Comparison of ENCODE assay signal across 12 cellular contexts in genomic region chrX:47958943-47959342, GRCh38. TPM values are rescaled to one million over a fixed set of nuclear protein-coding genes. Genes with fewer than 3 reads are reported as not detected.
DNase-seq lines count a peak whose midpoint lies in the region; ATAC-seq, FAIRE-seq and TF ChIP-seq lines count a peak whose summit lies in the region.
"Had no signal": no experiment of that assay in that cellular context is flagged by ENCODE, and none has a peak within 500 bp of the region (broad histone marks: within the 10 kb centered on the region; RNA-seq: fewer than 3 reads in every experiment).

No MANE protein-coding gene starts in this region.

- no peak for FAIRE-seq in GM12878 (lab: Jason Lieb, UNC)

- TF ChIP-seq RAD21 in GM12878 (IDR thresholded peaks at IDR 0.05; ENCODE audit: insufficient read depth, low read depth, low read length), result peak; percentile 53

- no peak overlapping the region for H3K4me3 ChIP-seq in GM12878
- no peak overlapping the region for H3K4me3 ChIP-seq in parathyroid adenoma (ENCODE audit: low read depth, low read length)
- no peak overlapping the region for H3K4me3 ChIP-seq in dorsolateral prefrontal cortex
- no peak overlapping the region for H3K4me3 ChIP-seq in stomach
- H3K4me3 ChIP-seq: BLaER1 treated with 17β-estradiol and CSF1 and Interleukin-3, amounts not matched to agents 10 nM and 100 nM; gastrocnemius medialis had no signal

- no peak overlapping the region for H3K27ac Mint-ChIP-seq in activated CD4-positive, alpha-beta memory T cell treated with anti-CD3 and anti-CD28 coated beads for 36 hours
- H3K27ac Mint-ChIP-seq in activated CD4-positive, alpha-beta memory T cell treated with anti-CD3 and anti-CD28 coated beads, Interleukin-2, amount 10 ng/mL, durations not matched to agents 7 days and 5 days, result no peak overlapping the region

- 4% methylated on average over 2 of the region's 2 CpGs for WGBS in GM12878 (ENCODE audit: insufficient coverage, insufficient replicate concordance, low lambda C conversion rate, missing lambda C conversion rate)
- WGBS in stomach, 5 donors, result 0 to 19% (median 10%) methylated on average over 1 to 2 of the region's 2 CpGs

- H3K27me3 ChIP-seq in GM12878 (replicated peaks in 1 of 2; ENCODE audit: control insufficient read depth in 2 of 2, insufficient read depth in 2 of 2, low read length in 1 of 2), result no peaks in the 10 kb centered on the region
- H3K27me3 ChIP-seq in parathyroid adenoma (ENCODE audit: control insufficient read depth, insufficient read depth, low read length), result no peaks in the 10 kb centered on the region
- peaks cover 0 to 26% (median 0%) of the 10 kb centered on the region in 45 donors for H3K27me3 ChIP-seq in dorsolateral prefrontal cortex
- H3K27me3 ChIP-seq in stomach, result no peaks in the 10 kb centered on the region
- H3K27me3 ChIP-seq: gastrocnemius medialis had no signal

- TF ChIP-seq POLR2A in GM12878 (IDR thresholded peaks at IDR 0.05; ENCODE audit: low read depth, low read length) (no peak), stomach (IDR thresholded peaks at IDR 0.05) (no peak)

- H4K20me1 ChIP-seq in GM12878 (ENCODE audit: control insufficient read depth, insufficient read depth), result no peaks in the 10 kb centered on the region
- H4K20me1 ChIP-seq: BLaER1 treated with 17β-estradiol and CSF1 and Interleukin-3, amounts not matched to agents 10 nM and 100 nM had no signal

- no peak overlapping the region for H3K4me3 Mint-ChIP-seq in activated CD4-positive, alpha-beta memory T cell treated with anti-CD3 and anti-CD28 coated beads for 36 hours
- no peak overlapping the region for H3K4me3 Mint-ChIP-seq in activated CD4-positive, alpha-beta memory T cell treated with anti-CD3 and anti-CD28 coated beads, Interleukin-2, amount 10 ng/mL, durations not matched to agents 7 days and 5 days

- DNase-seq in activated CD4-positive, alpha-beta memory T cell treated with anti-CD3 and anti-CD28 coated beads for 36 hours, result peak; percentile 17
- no peak for DNase-seq in activated CD4-positive, alpha-beta memory T cell treated with anti-CD3 and anti-CD28 coated beads, Interleukin-2, amount 10 ng/mL, durations not matched to agents 7 days and 5 days
- DNase-seq in NCI-H1092 treated with DMSO at 0.1 percent for 48 hours (lab: John Stamatoyannopoulos, UW) (peak; percentile 4), GM12878 (ENCODE audit: low read depth, low spot score) (no peak), dorsolateral prefrontal cortex (no peak), stomach (no peak)
- DNase-seq in activated CD8-positive, alpha-beta memory T cell treated with anti-CD3 and anti-CD28 coated beads, Interleukin-2, amount 50 U/mL, for 4 hours, result no peak
- DNase-seq: gastrocnemius medialis, NCI-H2171 treated with DMSO at 0.1 percent for 48 hours had no signal

- no peak overlapping the region for H3K9ac ChIP-seq in GM12878 (ENCODE audit: control insufficient read depth, insufficient read depth, low read length)
- H3K9ac ChIP-seq in parathyroid adenoma, result no peak overlapping the region
- H3K9ac ChIP-seq: BLaER1 treated with 17β-estradiol and CSF1 and Interleukin-3, amounts not matched to agents 10 nM and 100 nM had no signal

- no peaks in the 10 kb centered on the region for H3K4me1 ChIP-seq in GM12878 (ENCODE audit: control insufficient read depth, insufficient read depth, low read length)
- no peaks in the 10 kb centered on the region for H3K4me1 ChIP-seq in parathyroid adenoma
- no peaks in the 10 kb centered on the region for H3K4me1 ChIP-seq in stomach
- H3K4me1 ChIP-seq: gastrocnemius medialis had no signal

- CTCF ChIA-PET in activated CD4-positive, alpha-beta memory T cell treated with anti-CD3 and anti-CD28 coated beads for 36 hours (lab: Charles Lee), result interaction anchor here (2.1 kb wide), 1 partner anchor 68 kb away, joined by 24 read pairs; no protein-coding TSS in a partner anchor
- CTCF ChIA-PET in activated CD4-positive, alpha-beta memory T cell treated with anti-CD3 and anti-CD28 coated beads, Interleukin-2, amount 10 ng/mL, durations not matched to agents 7 days and 5 days (lab: Charles Lee), result no interaction called here
- CTCF ChIA-PET in GM12878 (lab: Yijun Ruan, JAX), result interaction anchor here (0.6 to 3.0 kb wide), 11 partner anchors 11 to 1878 kb away, joined by 3 to 10 read pairs (median 4); no protein-coding TSS in a partner anchor

- no peaks in the 10 kb centered on the region for H3K9me3 Mint-ChIP-seq in activated CD4-positive, alpha-beta memory T cell treated with anti-CD3 and anti-CD28 coated beads for 36 hours
- no peaks in the 10 kb centered on the region for H3K9me3 Mint-ChIP-seq in activated CD4-positive, alpha-beta memory T cell treated with anti-CD3 and anti-CD28 coated beads, Interleukin-2, amount 10 ng/mL, durations not matched to agents 7 days and 5 days

- H2AFZ ChIP-seq in GM12878 (ENCODE audit: control insufficient read depth, low read depth, low read length) (no peak overlapping the region), parathyroid adenoma (no peak overlapping the region)

- ATAC-seq in GM12878, result peak; percentile 73
- ATAC-seq: gastrocnemius medialis had no signal

- RAD21 ChIA-PET in GM12878 (lab: Charles Lee; ENCODE audit: unreplicated experiment), result interaction anchor here (1.6 kb wide), 1 partner anchor 62 kb away, joined by 4 read pairs; no protein-coding TSS in a partner anchor

- no peaks in the 10 kb centered on the region for H3K36me3 ChIP-seq in GM12878 (ENCODE audit: control insufficient read depth in 2 of 2, insufficient read depth in 2 of 2, low read length in 1 of 2)
- no peaks in the 10 kb centered on the region for H3K36me3 ChIP-seq in parathyroid adenoma (ENCODE audit: control insufficient read depth, insufficient read depth, low read length)
- no peaks in the 10 kb centered on the region for H3K36me3 ChIP-seq in stomach
- H3K36me3 ChIP-seq: BLaER1 treated with 17β-estradiol and CSF1 and Interleukin-3, amounts not matched to agents 10 nM and 100 nM; gastrocnemius medialis had no signal

- SMC1A ChIA-PET in GM12878 (lab: Charles Lee; ENCODE audit: uncharacterized antibody, unreplicated experiment), result interaction anchor here (0.9 to 1.4 kb wide), 2 partner anchors 9 to 105 kb away, joined by 3 to 6 read pairs; no protein-coding TSS in a partner anchor

- BruUV-seq in GM12878 (replicated peaks; lab: Mats Ljungman, UMichigan), result no TSS peak

- TF ChIP-seq EP300 in GM12878 (IDR thresholded peaks at IDR 0.05; ENCODE audit: borderline replicate concordance in 1 of 2, control insufficient read depth in 1 of 2, low read depth in 2 of 2, low read length in 2 of 2) (no peak), stomach (IDR thresholded peaks at IDR 0.05) (no peak)

- peak; percentile 10 to 34 (median 33); a peak in 4 of 6 replicates for TF ChIP-seq CTCF in GM12878 (IDR thresholded peaks at IDR 0.05 in 2 of 3, conservative IDR thresholded peaks at IDR 0.05 in 1 of 3; ENCODE audit: control insufficient read depth in 2 of 3, extremely low read depth in 1 of 3, insufficient read depth in 1 of 3, low read depth in 3 of 3, low read length in 3 of 3)
- TF ChIP-seq CTCF in parathyroid adenoma (IDR thresholded peaks at IDR 0.05), result peak; percentile 19
- peak in 1 of 56 donors; percentile 14 for TF ChIP-seq CTCF in dorsolateral prefrontal cortex (IDR thresholded peaks at IDR 0.05 in 54 of 56, conservative IDR thresholded peaks at IDR 0.05 in 2 of 56; ENCODE audit: low read depth in 1 of 56, partially characterized antibody in 56 of 56)
- TF ChIP-seq CTCF in stomach (IDR thresholded peaks at IDR 0.05), result no peak

- intact Hi-C loops in activated CD4-positive, alpha-beta memory T cell treated with anti-CD3 and anti-CD28 coated beads for 36 hours (cut with micrococcal nuclease), result loop anchor here (1.0 to 10.0 kb wide), 2 partner anchors 67 to 124 kb away; partner anchors contain the start of gene ZNF81
- intact Hi-C loops in GM12878 (cut with micrococcal nuclease; ENCODE audit: unreplicated experiment), result loop anchor here (2.0 kb wide), 1 partner anchor 68 kb away; no protein-coding TSS in a partner anchor
- intact Hi-C loops in dorsolateral prefrontal cortex (cut with DNase I), result no loop called here
- intact Hi-C loops in stomach (cut with DNase I; ENCODE audit: low total_unique reads), result no loop called here

- H3K9me3 ChIP-seq in GM12878 (replicated peaks; ENCODE audit: control insufficient read depth, insufficient read depth, low read length) (no peaks in the 10 kb centered on the region; the same call in 2 of the 3 replicates), parathyroid adenoma (ENCODE audit: control insufficient read depth, low read length) (no peaks in the 10 kb centered on the region), stomach (peaks cover 0 to 21% (median 4%) of the 10 kb centered on the region in 4 donors)
- H3K9me3 ChIP-seq: gastrocnemius medialis had no signal

- H3K4me1 Mint-ChIP-seq in activated CD4-positive, alpha-beta memory T cell treated with anti-CD3 and anti-CD28 coated beads for 36 hours (ENCODE audit: low read depth), result no peaks in the 10 kb centered on the region
- no peaks in the 10 kb centered on the region for H3K4me1 Mint-ChIP-seq in activated CD4-positive, alpha-beta memory T cell treated with anti-CD3 and anti-CD28 coated beads, Interleukin-2, amount 10 ng/mL, durations not matched to agents 7 days and 5 days

- H3K79me2 ChIP-seq in GM12878 (ENCODE audit: control insufficient read depth, insufficient read depth, low read length), result no peaks in the 10 kb centered on the region
- H3K79me2 ChIP-seq in parathyroid adenoma, result no peaks in the 10 kb centered on the region

- no peak overlapping the region for H3K4me2 ChIP-seq in GM12878 (ENCODE audit: control insufficient read depth, insufficient read depth)
- no peak overlapping the region for H3K4me2 ChIP-seq in parathyroid adenoma (ENCODE audit: low read length)

- no peak overlapping the region for H3K27ac ChIP-seq in GM12878 (ENCODE audit: control insufficient read depth, insufficient read depth)
- H3K27ac ChIP-seq in parathyroid adenoma, result no peak overlapping the region
- no peak overlapping the region for H3K27ac ChIP-seq in dorsolateral prefrontal cortex
- H3K27ac ChIP-seq in stomach, result no peak overlapping the region
- H3K27ac ChIP-seq: gastrocnemius medialis had no signal

- H3K27me3 Mint-ChIP-seq in activated CD4-positive, alpha-beta memory T cell treated with anti-CD3 and anti-CD28 coated beads for 36 hours, result no peaks in the 10 kb centered on the region
- no peaks in the 10 kb centered on the region for H3K27me3 Mint-ChIP-seq in activated CD4-positive, alpha-beta memory T cell treated with anti-CD3 and anti-CD28 coated beads, Interleukin-2, amount 10 ng/mL, durations not matched to agents 7 days and 5 days

- POLR2A ChIA-PET in activated CD4-positive, alpha-beta memory T cell treated with anti-CD3 and anti-CD28 coated beads for 36 hours (lab: Charles Lee), result no interaction called here
- POLR2A ChIA-PET in activated CD4-positive, alpha-beta memory T cell treated with anti-CD3 and anti-CD28 coated beads, Interleukin-2, amount 10 ng/mL, durations not matched to agents 7 days and 5 days (lab: Charles Lee), result no interaction called here
- POLR2A ChIA-PET in GM12878 (lab: Charles Lee), result interaction anchor here (0.6 kb wide), 1 partner anchor 163 kb away, joined by 3 read pairs; no protein-coding TSS in a partner anchor

- in situ Hi-C loops in GM12878 (cut with MboI), result no loop called here

- no peaks in the 10 kb centered on the region for H3K36me3 Mint-ChIP-seq in activated CD4-positive, alpha-beta memory T cell treated with anti-CD3 and anti-CD28 coated beads for 36 hours
- H3K36me3 Mint-ChIP-seq in activated CD4-positive, alpha-beta memory T cell treated with anti-CD3 and anti-CD28 coated beads, Interleukin-2, amount 10 ng/mL, durations not matched to agents 7 days and 5 days (ENCODE audit: low read depth), result no peaks in the 10 kb centered on the region

RNA-seq across cellular contexts. Expression of gene ZNF182, which starts 44.8 kb away (rescaled TPM):
- 1 to 10 TPM; 6.5 to 7.1 TPM for total RNA-seq in activated CD4-positive, alpha-beta memory T cell treated with anti-CD3 and anti-CD28 coated beads for 36 hours
- 1 to 10 TPM; 8.6 to 9.1 TPM for total RNA-seq in activated CD4-positive, alpha-beta memory T cell treated with anti-CD3 and anti-CD28 coated beads, Interleukin-2, amount 10 ng/mL, durations not matched to agents 7 days and 5 days
- total RNA-seq in GM12878 (2013; cell fraction: nucleolus; rRNA removed), result 15.3 TPM in 2 replicates
- total RNA-seq in GM12878 (2014; rRNA removed) (3.0 and 3.2 TPM in 2 replicates), GM12878 (2014; rRNA removed; fragmentation: Illumina TruSeq; extraction: Trizol) (7.0 and 7.1 TPM in 2 replicates), GM12878 (2021) (4.7 and 4.8 TPM in 2 replicates), dorsolateral prefrontal cortex (10 to 100 TPM in 11 of 120 experiments, 1 to 10 TPM in 109; 5.7 to 35.3 (median 8.4) TPM), stomach (10 to 100 TPM in 2 of 5 donors, 1 to 10 TPM in 3; 1.7 to 23.3 (median 5.7) TPM)
- polyA plus RNA-seq in GM12878 (2011; ENCODE audit: low read depth), result 2.6 TPM
- polyA plus RNA-seq in GM12878 (2011; rRNA removed) (6.7 and 10.1 TPM in 2 replicates), GM12878 (2014; fragmentation: Illumina TruSeq; extraction: Trizol) (7.0 and 8.4 TPM in 2 replicates), GM12878 (2014; fragmentation: Nextera tagmentation; extraction: Ambion mirVana) (1 to 10 TPM in 1 of 2 experiments, under 1 TPM in 1; 0.85 to 2.3 TPM), GM12878 (2014; rRNA removed) (4.7 and 5.0 TPM in 2 replicates), GM12878 (2016; fragmentation: Nextera tagmentation; extraction: Ambion mirVana) (1 to 10 TPM; 5.9 to 6.0 TPM), stomach (1 to 10 TPM; 1.7 to 3.5 (median 2.0) TPM)
- 2.2 and 2.7 TPM in 2 replicates for polyA plus RNA-seq in GM12878 (2011; cell fraction: cytosol; rRNA removed)
- 6.6 and 7.1 TPM in 2 replicates for polyA plus RNA-seq in GM12878 (2011; cell fraction: nucleus; rRNA removed)
- polyA plus RNA-seq in GM12878 (2012), result 4.4 and 4.9 TPM in 2 replicates
- polyA minus RNA-seq in GM12878 (2011; rRNA and poly(A)+ RNA removed), result 2.6 and 3.7 TPM in 2 replicates
- 2.1 and 2.6 TPM in 2 replicates for polyA minus RNA-seq in GM12878 (2011; cell fraction: cytosol; rRNA and poly(A)+ RNA removed)
- 1.9 and 2.2 TPM in 2 replicates for polyA minus RNA-seq in GM12878 (2011; cell fraction: nucleus; rRNA and poly(A)+ RNA removed)

RNA-seq across cellular contexts. Expression of gene SPACA5, which starts 47.8 kb away (rescaled TPM):
- not detected for total RNA-seq in activated CD4-positive, alpha-beta memory T cell treated with anti-CD3 and anti-CD28 coated beads for 36 hours
- total RNA-seq in activated CD4-positive, alpha-beta memory T cell treated with anti-CD3 and anti-CD28 coated beads, Interleukin-2, amount 10 ng/mL, durations not matched to agents 7 days and 5 days, result not detected
- not detected in 2 replicates for total RNA-seq in GM12878 (2013; cell fraction: nucleolus; rRNA removed)
- total RNA-seq in GM12878 (2014; rRNA removed) (0.23 TPM in 1 of 2 replicates, not detected in the other), GM12878 (2014; rRNA removed; fragmentation: Illumina TruSeq; extraction: Trizol) (0.27 TPM in 1 of 2 replicates, not detected in the other), GM12878 (2021) (not detected in 2 replicates), dorsolateral prefrontal cortex (1 to 10 TPM in 2 of 120 experiments, under 1 TPM in 4, not detected in 114; 0.88 to 1.1 (median 0.94) TPM), stomach (not detected)
- polyA plus RNA-seq in GM12878 (2011; ENCODE audit: low read depth), result not detected
- polyA plus RNA-seq in GM12878 (2011; rRNA removed) (not detected in 2 replicates), GM12878 (2014; fragmentation: Illumina TruSeq; extraction: Trizol) (not detected in 2 replicates), GM12878 (2014; fragmentation: Nextera tagmentation; extraction: Ambion mirVana) (under 1 TPM; 0.18 to 0.97 TPM), GM12878 (2014; rRNA removed) (not detected in 2 replicates), GM12878 (2016; fragmentation: Nextera tagmentation; extraction: Ambion mirVana) (under 1 TPM; 0.24 to 0.42 TPM), stomach (under 1 TPM in 1 of 3 donors, not detected in 2; 0.38 TPM)
- polyA plus RNA-seq in GM12878 (2011; cell fraction: cytosol; rRNA removed), result not detected in 2 replicates
- not detected in 2 replicates for polyA plus RNA-seq in GM12878 (2011; cell fraction: nucleus; rRNA removed)
- polyA plus RNA-seq in GM12878 (2012), result not detected in 2 replicates
- polyA minus RNA-seq in GM12878 (2011; rRNA and poly(A)+ RNA removed), result not detected in 2 replicates
- polyA minus RNA-seq in GM12878 (2011; cell fraction: cytosol; rRNA and poly(A)+ RNA removed), result not detected in 2 replicates
- polyA minus RNA-seq in GM12878 (2011; cell fraction: nucleus; rRNA and poly(A)+ RNA removed), result not detected in 2 replicates
- total RNA-seq: gastrocnemius medialis, skeletal muscle tissue had no signal

Comparison
In these comparisons a context has a peak if more than half of its experiments do, and no peak if none do; other contexts are left out.
1. DNase-seq: peak in activated CD4-positive, alpha-beta memory T cell treated with anti-CD3 and anti-CD28 coated beads for 36 hours (single experiment) and NCI-H1092 treated with DMSO at 0.1 percent for 48 hours (single experiment); none in activated CD4-positive, alpha-beta memory T cell treated with anti-CD3 and anti-CD28 coated beads, Interleukin-2, amount 10 ng/mL, durations not matched to agents 7 days and 5 days (single experiment), GM12878 (single experiment), dorsolateral prefrontal cortex (0 of 10), activated CD8-positive, alpha-beta memory T cell treated with anti-CD3 and anti-CD28 coated beads, Interleukin-2, amount 50 U/mL, for 4 hours (single experiment) and stomach (single experiment).
2. CTCF ChIP-seq: peak in GM12878 (3 of 3) and parathyroid adenoma (single experiment); none in stomach (0 of 7).
3. intact Hi-C loops: an anchor here in activated CD4-positive, alpha-beta memory T cell treated with anti-CD3 and anti-CD28 coated beads for 36 hours (1.0 to 10.0 kb wide) and GM12878 (2.0 kb wide); none called in dorsolateral prefrontal cortex and stomach.